20 cellular contexts compared by ENCODE assay signal in genomic region chr19:2917275-2918184, GRCh38. TPM values are rescaled to one million over a fixed set of nuclear protein-coding genes. Genes with fewer than 3 reads are reported as not detected.
DNase-seq lines count a peak whose midpoint lies in the region; ATAC-seq, FAIRE-seq and TF ChIP-seq lines count a peak whose summit lies in the region.
"Had no signal": no experiment of that assay in that cellular context is flagged by ENCODE, and none has a peak within 500 bp of the region (broad histone marks: within the 10 kb centered on the region; RNA-seq: fewer than 3 reads in every experiment).

No MANE protein-coding gene starts in this region.

- no peak overlapping the region for H3K4me3 ChIP-seq in coronary artery
- H3K4me3 ChIP-seq in sigmoid colon = no peak overlapping the region

- H3K27ac ChIP-seq in coronary artery (no peak overlapping the region), sigmoid colon (no peak overlapping the region)
- H3K27ac ChIP-seq: 22Rv1 had no signal

- TF ChIP-seq POLR2A in sigmoid colon (IDR thresholded peaks at IDR 0.05) = no peak

- ATAC-seq in GM18517 (IDR thresholded peaks at IDR 0.05; ENCODE audit: unreplicated experiment) = no peak

- H3K4me1 ChIP-seq in sigmoid colon = no peaks in the 10 kb centered on the region

- FAIRE-seq in frontal cortex (lab: Jason Lieb, UNC) = no peak
- FAIRE-seq: GM12892, GM19239, H54 had no signal

- peak; percentile 2 for DNase-seq in activated effector memory CD4-positive, alpha-beta T cell treated with anti-CD3 and anti-CD28 coated beads, Interleukin-2, amount 50 U/mL, for 16 hours
- no peak for DNase-seq in activated effector memory CD4-positive, alpha-beta T cell treated with Interleukin-2 at 50 U/mL for 16 hours
- DNase-seq in coronary artery (ENCODE audit: low spot score) (peak; percentile 9), sigmoid colon (peak; percentile 1), frontal cortex (ENCODE audit: low spot score in 2 of 2) (no peak)
- DNase-seq: CD8-positive, alpha-beta memory T cell; GDM1; NCI-H1417; NCI-H187 treated with DMSO at 0.1 percent for 48 hours; NCI-H345; OCI-M1; RPMI8226; SIG-M5 had no signal

- no peak for TF ChIP-seq EP300 in sigmoid colon (IDR thresholded peaks at IDR 0.05)

- H3K36me3 ChIP-seq in sigmoid colon = peaks cover 16 to 36% (median 20%) of the 10 kb centered on the region in 4 donors

- peaks cover 0 to 6% (median 0%) of the 10 kb centered on the region in 4 donors for H3K9me3 ChIP-seq in sigmoid colon

- no peaks in the 10 kb centered on the region for H3K27me3 ChIP-seq in sigmoid colon

- no peak for TF ChIP-seq CTCF in coronary artery (IDR thresholded peaks at IDR 0.05)
- TF ChIP-seq CTCF in sigmoid colon (IDR thresholded peaks at IDR 0.05) = no peak

- intact Hi-C loops in sigmoid colon (cut with DNase I) = no loop called here

- 96 to 98% methylated on average over 16 of the region's 16 CpGs for WGBS in sigmoid colon, 2 donors

RNA-seq across cellular contexts. Expression of gene ZNF57, which starts 16.8 kb away (rescaled TPM):
- 1 to 10 TPM; 1.4 to 6.1 (median 1.9) TPM for total RNA-seq in sigmoid colon
- 10 to 100 TPM in 2 of 3 donors, 1 to 10 TPM in 1; 7.1 to 16.8 (median 12.9) TPM for polyA plus RNA-seq in sigmoid colon
- 4.1 TPM for total RNA-seq in frontal cortex
- total RNA-seq: HT1080 had no signal

RNA-seq across cellular contexts. Expression of gene ZNF77, which starts 27.2 kb away (rescaled TPM):
- total RNA-seq in sigmoid colon (1 to 10 TPM; 3.4 to 8.2 (median 5.3) TPM), frontal cortex (6.9 TPM)
- 1 to 10 TPM; 1.8 to 2.7 (median 2.1) TPM for polyA plus RNA-seq in sigmoid colon
- total RNA-seq: HT1080 had no signal

RNA-seq across cellular contexts. Expression of gene ZNF556, which starts 50.4 kb away (rescaled TPM):
- total RNA-seq in sigmoid colon (not detected), frontal cortex (under 0.01 TPM)
- polyA plus RNA-seq in sigmoid colon = not detected
- total RNA-seq: CD8-positive, alpha-beta memory T cell had no signal
- polyA plus RNA-seq: BJ; CD8-positive, alpha-beta memory T cell had no signal

RNA-seq across cellular contexts. Expression of gene TLE6, which starts 59.8 kb away (rescaled TPM):
- total RNA-seq in sigmoid colon (under 1 TPM in 3 of 4 donors, not detected in 1; 0.71 to 0.99 (median 0.81) TPM), frontal cortex (0.82 TPM)
- polyA plus RNA-seq in sigmoid colon = 1 to 10 TPM; 1.8 to 7.2 (median 3.0) TPM
- total RNA-seq: HT1080 had no signal
- polyA plus RNA-seq: CD8-positive, alpha-beta memory T cell had no signal

Comparison
In these comparisons a context has a peak if more than half of its experiments do, and no peak if none do; other contexts are left out.
1. DNase-seq: peak in activated effector memory CD4-positive, alpha-beta T cell treated with anti-CD3 and anti-CD28 coated beads, Interleukin-2, amount 50 U/mL, for 16 hours (single experiment), coronary artery (single experiment) and sigmoid colon (single experiment); none in activated effector memory CD4-positive, alpha-beta T cell treated with Interleukin-2 at 50 U/mL for 16 hours (single experiment) and frontal cortex (0 of 2).